8 cellular contexts compared by ENCODE assay signal in genomic region chr12:39441963-39442894, GRCh38. TPM values are rescaled to one million over a fixed set of nuclear protein-coding genes. Genes with fewer than 3 reads are reported as not detected.
DNase-seq lines count a peak whose midpoint lies in the region; ATAC-seq and TF ChIP-seq lines count a peak whose summit lies in the region.

No MANE protein-coding gene starts in this region.

- peak; percentile 30 for ATAC-seq in HG03025 (IDR thresholded peaks at IDR 0.05; ENCODE audit: low FRiP score, unreplicated experiment)

- DNase-seq in NCI-H1436 (lab: John Stamatoyannopoulos, UW) (peak; percentile 47), NCI-H1436 treated with DMSO at 0.1 percent for 48 hours (lab: John Stamatoyannopoulos, UW) (no peak), NCI-H524 treated with DMSO at 0.1 percent for 48 hours (lab: John Stamatoyannopoulos, UW) (peak; percentile 20), activated T-cell treated with anti-CD3 and anti-CD28 coated beads for 4 hours (peak; percentile 51), erythroblast (lab: John Stamatoyannopoulos, UW) (peak; percentile 9 to 13), myocyte (ENCODE audit: low read depth) (peak; percentile 28)
- DNase-seq in stimulated activated CD8-positive, alpha-beta memory T cell treated with anti-CD3 and anti-CD28 coated beads, Interleukin-7, amount 100 ng/mL, for 48 hours (ENCODE audit: extremely low read depth in 1 of 2, low read depth in 1 of 2): peak; percentile 20 to 22

- TF ChIP-seq POLR2A in erythroblast (IDR thresholded peaks at IDR 0.05; ENCODE audit: low read length): peak; percentile 67

RNA-seq across cellular contexts. Expression of gene KIF21A, which starts 0.7 kb away (rescaled TPM):
- 4.5 and 7.7 TPM in 2 replicates for total RNA-seq in myocyte
- polyA plus RNA-seq in myocyte (2012): 2.3 TPM
